16 cellular contexts compared by ENCODE assay signal in genomic region chr6:131640100-131640499, GRCh38. TPM values are rescaled to one million over a fixed set of nuclear protein-coding genes. Genes with fewer than 3 reads are reported as not detected.
DNase-seq lines count a peak whose midpoint lies in the region; ATAC-seq and TF ChIP-seq lines count a peak whose summit lies in the region.
"Had no signal": no experiment of that assay in that cellular context is flagged by ENCODE, and none has a peak within 500 bp of the region (broad histone marks: within the 10 kb centered on the region; RNA-seq: fewer than 3 reads in every experiment).

No MANE protein-coding gene starts in this region.

- TF ChIP-seq POLR2A in spleen (IDR thresholded peaks at IDR 0.05), result no peak

- peaks cover 1% of the 10 kb centered on the region for H3K4me1 Mint-ChIP-seq in activated CD4-positive, alpha-beta T cell treated with anti-CD3 and anti-CD28 coated beads, Interleukin-2, amount 10 ng/mL, durations not matched to agents 24 days and 14 days
- H3K4me1 Mint-ChIP-seq in natural killer cell (no peaks in the 10 kb centered on the region), endodermal cell (no peaks in the 10 kb centered on the region)

- no peak overlapping the region for H3K4me3 Mint-ChIP-seq in activated CD4-positive, alpha-beta T cell treated with anti-CD3 and anti-CD28 coated beads, Interleukin-2, amount 10 ng/mL, durations not matched to agents 24 days and 14 days
- H3K4me3 Mint-ChIP-seq in natural killer cell (no peak overlapping the region), endodermal cell (no peak overlapping the region)

- H3K9me2 ChIP-seq in GM23248 (ENCODE audit: insufficient read depth), result no peaks in the 10 kb centered on the region

- WGBS in GM23248 (ENCODE audit: low coverage in 1 of 2, low lambda C conversion rate in 2 of 2, missing lambda C conversion rate in 2 of 2), 2 experiments, result 56 to 65% methylated on average over 2 of the region's 2 CpGs
- WGBS in endodermal cell (ENCODE audit: insufficient coverage in 1 of 2, insufficient read length in 1 of 2), 2 experiments, result 79 to 89% methylated on average over 1 to 2 of the region's 2 CpGs
- WGBS in spleen, 5 donors, result 22 to 44% (median 29%) methylated on average over 2 of the region's 2 CpGs

- in situ Hi-C loops in GM23248 (cut with MboI), result no loop called here

- H3K4me1 ChIP-seq in GM23248 (ENCODE audit: insufficient read depth) (no peaks in the 10 kb centered on the region), endodermal cell (ENCODE audit: control insufficient read depth, insufficient read depth, low read length) (no peaks in the 10 kb centered on the region), spleen (peaks cover 0 to 9% (median 0%) of the 10 kb centered on the region in 6 donors)
- H3K4me1 ChIP-seq: esophagus squamous epithelium had no signal

- no peak overlapping the region for H3K4me3 ChIP-seq in GM23248
- H3K4me3 ChIP-seq in endodermal cell (ENCODE audit: low read length), result no peak overlapping the region
- no peak overlapping the region for H3K4me3 ChIP-seq in spleen
- H3K4me3 ChIP-seq: esophagus squamous epithelium, mucosa of descending colon, thyroid gland had no signal

- no peak overlapping the region for H3K4me2 ChIP-seq in GM23248 (ENCODE audit: unreplicated experiment)

- H3K27ac ChIP-seq in GM23248 (no peak overlapping the region), endodermal cell (ENCODE audit: low read depth, low read length) (no peak overlapping the region), spleen (no peak overlapping the region)
- H3K27ac ChIP-seq: esophagus squamous epithelium, thyroid gland had no signal

- no peak for TF ChIP-seq CTCF in natural killer cell (IDR thresholded peaks at IDR 0.05)
- TF ChIP-seq CTCF in endodermal cell (conservative IDR thresholded peaks at IDR 0.05), result no peak
- no peak for TF ChIP-seq CTCF in spleen (IDR thresholded peaks at IDR 0.05 in 8 of 11, conservative IDR thresholded peaks at IDR 0.05 in 3 of 11)

- H3K9me3 Mint-ChIP-seq in activated CD4-positive, alpha-beta T cell treated with anti-CD3 and anti-CD28 coated beads, Interleukin-2, amount 10 ng/mL, durations not matched to agents 24 days and 14 days, result no peaks in the 10 kb centered on the region
- no peaks in the 10 kb centered on the region for H3K9me3 Mint-ChIP-seq in natural killer cell
- no peaks in the 10 kb centered on the region for H3K9me3 Mint-ChIP-seq in endodermal cell

- H3K36me3 Mint-ChIP-seq in activated CD4-positive, alpha-beta T cell treated with anti-CD3 and anti-CD28 coated beads, Interleukin-2, amount 10 ng/mL, durations not matched to agents 24 days and 14 days (ENCODE audit: low read depth), result no peaks in the 10 kb centered on the region
- no peaks in the 10 kb centered on the region for H3K36me3 Mint-ChIP-seq in natural killer cell
- H3K36me3 Mint-ChIP-seq in endodermal cell (ENCODE audit: low read depth), result no peaks in the 10 kb centered on the region

- H3F3A ChIP-seq in GM23248 (ENCODE audit: insufficient read depth), result no peaks in the 10 kb centered on the region

- H3K27me3 ChIP-seq in GM23248 (replicated peaks; ENCODE audit: insufficient read depth), result no peaks in the 10 kb centered on the region
- H3K27me3 ChIP-seq in endodermal cell (ENCODE audit: control insufficient read depth, insufficient read depth, low read length, poor library complexity, severe bottlenecking), result no peaks in the 10 kb centered on the region
- no peaks in the 10 kb centered on the region for H3K27me3 ChIP-seq in spleen (replicated peaks in 1 of 7)
- H3K27me3 ChIP-seq: esophagus squamous epithelium, thyroid gland had no signal

- no peak for DNase-seq in activated CD4-positive, alpha-beta T cell treated with anti-CD3 and anti-CD28 coated beads, Interleukin-2, amount 10 ng/mL, durations not matched to agents 24 days and 14 days
- DNase-seq in activated CD4-positive, alpha-beta T cell treated with anti-CD3 and anti-CD28 coated beads, Interleukin-2, amount 50 U/mL, for 4 hours, result no peak
- DNase-seq in GM23248, result no peak
- no peak for DNase-seq in natural killer cell
- DNase-seq in endodermal cell, result no peak
- DNase-seq in spleen, result no peak
- DNase-seq in NCI-H1436 treated with DMSO at 0.1 percent for 48 hours (lab: John Stamatoyannopoulos, UW), result no peak
- DNase-seq: activated gamma-delta T cell treated with Interleukin-2 at 50 U/mL for 16 hours, cerebellar nuclear complex, DMS153, esophagus squamous epithelium, mucosa of descending colon, NCI-H2227 treated with DMSO at 0.1 percent for 48 hours, thyroid gland had no signal

- no peaks in the 10 kb centered on the region for H3K9me3 ChIP-seq in GM23248 (ENCODE audit: low read depth)
- H3K9me3 ChIP-seq in endodermal cell (ENCODE audit: control insufficient read depth, low read length), result no peaks in the 10 kb centered on the region
- no peaks in the 10 kb centered on the region for H3K9me3 ChIP-seq in spleen
- H3K9me3 ChIP-seq: esophagus squamous epithelium, mucosa of descending colon, thyroid gland had no signal

- intact Hi-C loops in activated CD4-positive, alpha-beta T cell treated with anti-CD3 and anti-CD28 coated beads, Interleukin-2, amount 10 ng/mL, durations not matched to agents 24 days and 14 days (cut with micrococcal nuclease), result loop anchor here (1.0 kb wide), 1 partner anchor 48 kb away; no protein-coding TSS in a partner anchor
- intact Hi-C loops in natural killer cell (cut with micrococcal nuclease), result no loop called here
- intact Hi-C loops in spleen (cut with DNase I; ENCODE audit: low total_unique reads), result no loop called here

- no peaks in the 10 kb centered on the region for H4K20me1 ChIP-seq in GM23248 (ENCODE audit: insufficient read depth)

- H3K9ac ChIP-seq in GM23248 (no peak overlapping the region), endodermal cell (ENCODE audit: extremely low read depth, low read length, poor library complexity, severe bottlenecking) (no peak overlapping the region)

- 0 out of 2 replicates have a peak overlapping the region, but pooled peaks have one; percentile 40 for H2AFZ ChIP-seq in GM23248

- no peaks in the 10 kb centered on the region for H3K27me3 Mint-ChIP-seq in activated CD4-positive, alpha-beta T cell treated with anti-CD3 and anti-CD28 coated beads, Interleukin-2, amount 10 ng/mL, durations not matched to agents 24 days and 14 days
- peaks cover 0 to 4% of the 10 kb centered on the region in 2 donors for H3K27me3 Mint-ChIP-seq in natural killer cell (ENCODE audit: low read depth in 2 of 2)
- no peaks in the 10 kb centered on the region for H3K27me3 Mint-ChIP-seq in endodermal cell (ENCODE audit: insufficient read depth)

- no peaks in the 10 kb centered on the region for H3K36me3 ChIP-seq in GM23248 (ENCODE audit: low read depth)
- H3K36me3 ChIP-seq in endodermal cell (ENCODE audit: control insufficient read depth, insufficient read depth, low read length), result no peaks in the 10 kb centered on the region
- no peaks in the 10 kb centered on the region for H3K36me3 ChIP-seq in spleen
- H3K36me3 ChIP-seq: esophagus squamous epithelium, thyroid gland had no signal

- peak overlapping the region; percentile 75 for H3K27ac Mint-ChIP-seq in activated CD4-positive, alpha-beta T cell treated with anti-CD3 and anti-CD28 coated beads, Interleukin-2, amount 10 ng/mL, durations not matched to agents 24 days and 14 days
- H3K27ac Mint-ChIP-seq in natural killer cell (no peak overlapping the region), endodermal cell (no peak overlapping the region)

- no peaks in the 10 kb centered on the region for H3K79me2 ChIP-seq in GM23248 (ENCODE audit: insufficient read depth)

- peak; percentile 50 for ATAC-seq in HG03460 (IDR thresholded peaks at IDR 0.05; ENCODE audit: unreplicated experiment)
- peak; percentile 69 to 72 (median 71) for ATAC-seq in natural killer cell
- ATAC-seq: mucosa of descending colon had no signal

RNA-seq across cellular contexts. Expression of gene ENPP3, which starts 3.0 kb away (rescaled TPM):
- total RNA-seq in activated CD4-positive, alpha-beta T cell treated with anti-CD3 and anti-CD28 coated beads, Interleukin-2, amount 10 ng/mL, durations not matched to agents 24 days and 14 days, result 1.4 and 2.3 TPM in 2 replicates
- not detected in 2 replicates for total RNA-seq in GM23248 (2014; rRNA removed; shearing (Covaris generic))
- polyA plus RNA-seq in GM23248 (2016; fragmentation: Nextera tagmentation; extraction: Ambion mirVana), result not detected in 2 replicates
- 10 to 100 TPM in 1 of 3 donors, 1 to 10 TPM in 1, under 1 TPM in 1; 0.33 to 32.4 (median 1.8) TPM for total RNA-seq in natural killer cell
- total RNA-seq in endodermal cell, result not detected
- 0.25 TPM for polyA plus RNA-seq in endodermal cell (2013, experiment 1 of 2)
- polyA plus RNA-seq in endodermal cell (2013, experiment 2 of 2), result 0.21 TPM
- total RNA-seq in spleen, result 1 to 10 TPM in 1 of 7 donors, under 1 TPM in 6; 0.43 to 1.3 (median 0.70) TPM
- under 1 TPM; 0.23 to 0.35 (median 0.32) TPM for polyA plus RNA-seq in spleen
- total RNA-seq: A172 had no signal

RNA-seq across cellular contexts. Expression of gene MED23, which starts 12.1 kb away (rescaled TPM):
- total RNA-seq in activated CD4-positive, alpha-beta T cell treated with anti-CD3 and anti-CD28 coated beads, Interleukin-2, amount 10 ng/mL, durations not matched to agents 24 days and 14 days, result 29.2 and 30.2 TPM in 2 replicates
- total RNA-seq in GM23248 (2014; rRNA removed; shearing (Covaris generic)), result 35.7 and 39.3 TPM in 2 replicates
- 15.1 and 16.9 TPM in 2 replicates for polyA plus RNA-seq in GM23248 (2016; fragmentation: Nextera tagmentation; extraction: Ambion mirVana)
- total RNA-seq in natural killer cell, result 10 to 100 TPM; 63.8 to 71.2 (median 67.4) TPM
- 10 to 100 TPM; 23.3 to 26.2 TPM for total RNA-seq in endodermal cell
- 26.7 TPM for polyA plus RNA-seq in endodermal cell (2013, experiment 1 of 2)
- polyA plus RNA-seq in endodermal cell (2013, experiment 2 of 2), result 21.8 TPM
- total RNA-seq in spleen, result 10 to 100 TPM; 33.2 to 52.6 (median 42.3) TPM
- polyA plus RNA-seq in spleen, result 10 to 100 TPM; 15.3 to 22.4 (median 16.7) TPM
